Comparison of ENCODE assay signal across 1 cellular context in the genomic region with DNA sequence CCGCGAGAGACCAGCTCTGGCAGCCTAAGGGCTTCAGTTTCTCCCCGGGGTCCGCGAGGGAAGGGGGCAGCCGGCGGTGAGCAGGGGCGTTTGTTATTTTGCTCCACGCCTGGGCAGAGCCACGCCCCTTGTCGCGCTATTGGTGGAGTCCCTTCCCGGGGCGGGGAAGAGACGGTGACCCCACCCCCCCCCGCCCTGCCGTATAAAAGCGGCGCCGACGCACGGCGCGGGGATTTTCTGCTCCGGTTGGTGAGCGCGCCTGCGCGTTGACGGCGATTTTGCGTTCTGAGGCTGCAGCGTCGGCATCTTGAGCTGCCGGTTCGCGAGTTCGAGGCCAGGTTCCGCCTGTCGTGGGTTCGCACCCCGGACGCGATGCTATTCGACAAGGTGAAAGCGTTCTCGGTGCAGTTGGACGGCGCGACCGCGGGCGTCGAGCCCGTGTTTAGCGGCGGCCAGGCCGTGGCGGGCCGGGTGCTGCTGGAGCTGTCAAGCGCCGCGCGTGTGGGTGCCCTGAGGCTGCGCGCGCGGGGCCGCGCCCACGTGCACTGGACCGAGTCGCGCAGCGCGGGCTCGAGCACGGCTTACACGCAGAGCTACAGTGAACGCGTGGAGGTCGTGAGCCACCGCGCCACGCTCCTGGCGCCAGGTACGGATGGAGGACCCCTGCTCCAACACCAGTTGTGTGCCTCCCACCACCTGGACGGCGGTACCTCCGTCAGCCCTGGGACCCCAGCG.
TF ChIP-seq lines count a peak whose summit lies in the region.

A gene (plus strand): TSS at position 232 of the 735 bp plus-strand sequence. CDS start 141 bp downstream, at position 373.

TF ChIP-seq in GM12878, 131 proteins besides CTCF, POLR2A, EP300 and RAD21 (continued from another document and continues in another):
- TF ChIP-seq DPF2 (IDR thresholded peaks at IDR 0.05): peak; percentile 54; the same call in 1 of the 2 replicates
- TF ChIP-seq MXI1 (IDR thresholded peaks at IDR 0.05; ENCODE audit: low read depth, low read length): no peak
- TF ChIP-seq, protein P1, sequence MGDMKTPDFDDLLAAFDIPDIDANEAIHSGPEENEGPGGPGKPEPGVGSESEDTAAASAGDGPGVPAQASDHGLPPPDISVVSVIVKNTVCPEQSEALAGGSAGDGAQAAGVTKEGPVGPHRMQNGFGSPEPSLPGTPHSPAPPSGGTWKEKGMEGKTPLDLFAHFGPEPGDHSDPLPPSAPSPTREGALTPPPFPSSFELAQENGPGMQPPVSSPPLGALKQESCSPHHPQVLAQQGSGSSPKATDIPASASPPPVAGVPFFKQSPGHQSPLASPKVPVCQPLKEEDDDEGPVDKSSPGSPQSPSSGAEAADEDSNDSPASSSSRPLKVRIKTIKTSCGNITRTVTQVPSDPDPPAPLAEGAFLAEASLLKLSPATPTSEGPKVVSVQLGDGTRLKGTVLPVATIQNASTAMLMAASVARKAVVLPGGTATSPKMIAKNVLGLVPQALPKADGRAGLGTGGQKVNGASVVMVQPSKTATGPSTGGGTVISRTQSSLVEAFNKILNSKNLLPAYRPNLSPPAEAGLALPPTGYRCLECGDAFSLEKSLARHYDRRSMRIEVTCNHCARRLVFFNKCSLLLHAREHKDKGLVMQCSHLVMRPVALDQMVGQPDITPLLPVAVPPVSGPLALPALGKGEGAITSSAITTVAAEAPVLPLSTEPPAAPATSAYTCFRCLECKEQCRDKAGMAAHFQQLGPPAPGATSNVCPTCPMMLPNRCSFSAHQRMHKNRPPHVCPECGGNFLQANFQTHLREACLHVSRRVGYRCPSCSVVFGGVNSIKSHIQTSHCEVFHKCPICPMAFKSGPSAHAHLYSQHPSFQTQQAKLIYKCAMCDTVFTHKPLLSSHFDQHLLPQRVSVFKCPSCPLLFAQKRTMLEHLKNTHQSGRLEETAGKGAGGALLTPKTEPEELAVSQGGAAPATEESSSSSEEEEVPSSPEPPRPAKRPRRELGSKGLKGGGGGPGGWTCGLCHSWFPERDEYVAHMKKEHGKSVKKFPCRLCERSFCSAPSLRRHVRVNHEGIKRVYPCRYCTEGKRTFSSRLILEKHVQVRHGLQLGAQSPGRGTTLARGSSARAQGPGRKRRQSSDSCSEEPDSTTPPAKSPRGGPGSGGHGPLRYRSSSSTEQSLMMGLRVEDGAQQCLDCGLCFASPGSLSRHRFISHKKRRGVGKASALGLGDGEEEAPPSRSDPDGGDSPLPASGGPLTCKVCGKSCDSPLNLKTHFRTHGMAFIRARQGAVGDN (IDR thresholded peaks at IDR 0.05): peak; percentile 45; the same call in 1 of the 2 replicates
- no peak for TF ChIP-seq IKZF2 (IDR thresholded peaks at IDR 0.05)
- no peak for TF ChIP-seq STAT3 (IDR thresholded peaks at IDR 0.05; ENCODE audit: low read depth, low read length)
- TF ChIP-seq FOS (IDR thresholded peaks at IDR 0.05; ENCODE audit: borderline replicate concordance, extremely low read depth, insufficient read length): no peak
- TF ChIP-seq KAT2A (conservative IDR thresholded peaks at IDR 0.05; ENCODE audit: control insufficient read depth, low read depth, low read length): no peak
- no peak for TF ChIP-seq SRF (IDR thresholded peaks at IDR 0.05; ENCODE audit: low read depth in 2 of 2, low read length in 2 of 2)
- TF ChIP-seq BCL11A (IDR thresholded peaks at IDR 0.05; ENCODE audit: low read depth, low read length): no peak
- TF ChIP-seq CHD1 (IDR thresholded peaks at IDR 0.05; ENCODE audit: low read depth, low read length): no peak
- no peak for TF ChIP-seq SREBF2 (IDR thresholded peaks at IDR 0.05; ENCODE audit: low read length)
- no peak for TF ChIP-seq CBX5 (IDR thresholded peaks at IDR 0.05; ENCODE audit: low read depth)
- TF ChIP-seq, protein P2, sequence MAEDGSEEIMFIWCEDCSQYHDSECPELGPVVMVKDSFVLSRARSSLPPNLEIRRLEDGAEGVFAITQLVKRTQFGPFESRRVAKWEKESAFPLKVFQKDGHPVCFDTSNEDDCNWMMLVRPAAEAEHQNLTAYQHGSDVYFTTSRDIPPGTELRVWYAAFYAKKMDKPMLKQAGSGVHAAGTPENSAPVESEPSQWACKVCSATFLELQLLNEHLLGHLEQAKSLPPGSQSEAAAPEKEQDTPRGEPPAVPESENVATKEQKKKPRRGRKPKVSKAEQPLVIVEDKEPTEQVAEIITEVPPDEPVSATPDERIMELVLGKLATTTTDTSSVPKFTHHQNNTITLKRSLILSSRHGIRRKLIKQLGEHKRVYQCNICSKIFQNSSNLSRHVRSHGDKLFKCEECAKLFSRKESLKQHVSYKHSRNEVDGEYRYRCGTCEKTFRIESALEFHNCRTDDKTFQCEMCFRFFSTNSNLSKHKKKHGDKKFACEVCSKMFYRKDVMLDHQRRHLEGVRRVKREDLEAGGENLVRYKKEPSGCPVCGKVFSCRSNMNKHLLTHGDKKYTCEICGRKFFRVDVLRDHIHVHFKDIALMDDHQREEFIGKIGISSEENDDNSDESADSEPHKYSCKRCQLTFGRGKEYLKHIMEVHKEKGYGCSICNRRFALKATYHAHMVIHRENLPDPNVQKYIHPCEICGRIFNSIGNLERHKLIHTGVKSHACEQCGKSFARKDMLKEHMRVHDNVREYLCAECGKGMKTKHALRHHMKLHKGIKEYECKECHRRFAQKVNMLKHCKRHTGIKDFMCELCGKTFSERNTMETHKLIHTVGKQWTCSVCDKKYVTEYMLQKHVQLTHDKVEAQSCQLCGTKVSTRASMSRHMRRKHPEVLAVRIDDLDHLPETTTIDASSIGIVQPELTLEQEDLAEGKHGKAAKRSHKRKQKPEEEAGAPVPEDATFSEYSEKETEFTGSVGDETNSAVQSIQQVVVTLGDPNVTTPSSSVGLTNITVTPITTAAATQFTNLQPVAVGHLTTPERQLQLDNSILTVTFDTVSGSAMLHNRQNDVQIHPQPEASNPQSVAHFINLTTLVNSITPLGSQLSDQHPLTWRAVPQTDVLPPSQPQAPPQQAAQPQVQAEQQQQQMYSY (CRISPR knock-in tag; IDR thresholded peaks at IDR 0.05): no peak
- TF ChIP-seq, protein P3, sequence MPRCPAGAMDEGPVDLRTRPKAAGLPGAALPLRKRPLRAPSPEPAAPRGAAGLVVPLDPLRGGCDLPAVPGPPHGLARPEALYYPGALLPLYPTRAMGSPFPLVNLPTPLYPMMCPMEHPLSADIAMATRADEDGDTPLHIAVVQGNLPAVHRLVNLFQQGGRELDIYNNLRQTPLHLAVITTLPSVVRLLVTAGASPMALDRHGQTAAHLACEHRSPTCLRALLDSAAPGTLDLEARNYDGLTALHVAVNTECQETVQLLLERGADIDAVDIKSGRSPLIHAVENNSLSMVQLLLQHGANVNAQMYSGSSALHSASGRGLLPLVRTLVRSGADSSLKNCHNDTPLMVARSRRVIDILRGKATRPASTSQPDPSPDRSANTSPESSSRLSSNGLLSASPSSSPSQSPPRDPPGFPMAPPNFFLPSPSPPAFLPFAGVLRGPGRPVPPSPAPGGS (IDR thresholded peaks at IDR 0.05; ENCODE audit: borderline replicate concordance, insufficient read depth, low read depth, low read length, poor library complexity, severe bottlenecking): no peak
- TF ChIP-seq HDGF (IDR thresholded peaks at IDR 0.05): no peak
- TF ChIP-seq ZNF217 (IDR thresholded peaks at IDR 0.05): peak; percentile 92
- TF ChIP-seq, protein P4, sequence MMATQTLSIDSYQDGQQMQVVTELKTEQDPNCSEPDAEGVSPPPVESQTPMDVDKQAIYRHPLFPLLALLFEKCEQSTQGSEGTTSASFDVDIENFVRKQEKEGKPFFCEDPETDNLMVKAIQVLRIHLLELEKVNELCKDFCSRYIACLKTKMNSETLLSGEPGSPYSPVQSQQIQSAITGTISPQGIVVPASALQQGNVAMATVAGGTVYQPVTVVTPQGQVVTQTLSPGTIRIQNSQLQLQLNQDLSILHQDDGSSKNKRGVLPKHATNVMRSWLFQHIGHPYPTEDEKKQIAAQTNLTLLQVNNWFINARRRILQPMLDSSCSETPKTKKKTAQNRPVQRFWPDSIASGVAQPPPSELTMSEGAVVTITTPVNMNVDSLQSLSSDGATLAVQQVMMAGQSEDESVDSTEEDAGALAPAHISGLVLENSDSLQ (IDR thresholded peaks at IDR 0.05): no peak
- TF ChIP-seq, protein P5, sequence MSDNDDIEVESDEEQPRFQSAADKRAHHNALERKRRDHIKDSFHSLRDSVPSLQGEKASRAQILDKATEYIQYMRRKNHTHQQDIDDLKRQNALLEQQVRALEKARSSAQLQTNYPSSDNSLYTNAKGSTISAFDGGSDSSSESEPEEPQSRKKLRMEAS (IDR thresholded peaks at IDR 0.05; ENCODE audit: low read depth, low read length): peak; percentile 54; the same call in 1 of the 2 replicates
- TF ChIP-seq GATAD2B (conservative IDR thresholded peaks at IDR 0.05; ENCODE audit: low read depth): peak; percentile 76
- TF ChIP-seq RELA (IDR thresholded peaks at IDR 0.05; ENCODE audit: borderline replicate concordance, partially characterized antibody): no peak
- TF ChIP-seq, protein P6, sequence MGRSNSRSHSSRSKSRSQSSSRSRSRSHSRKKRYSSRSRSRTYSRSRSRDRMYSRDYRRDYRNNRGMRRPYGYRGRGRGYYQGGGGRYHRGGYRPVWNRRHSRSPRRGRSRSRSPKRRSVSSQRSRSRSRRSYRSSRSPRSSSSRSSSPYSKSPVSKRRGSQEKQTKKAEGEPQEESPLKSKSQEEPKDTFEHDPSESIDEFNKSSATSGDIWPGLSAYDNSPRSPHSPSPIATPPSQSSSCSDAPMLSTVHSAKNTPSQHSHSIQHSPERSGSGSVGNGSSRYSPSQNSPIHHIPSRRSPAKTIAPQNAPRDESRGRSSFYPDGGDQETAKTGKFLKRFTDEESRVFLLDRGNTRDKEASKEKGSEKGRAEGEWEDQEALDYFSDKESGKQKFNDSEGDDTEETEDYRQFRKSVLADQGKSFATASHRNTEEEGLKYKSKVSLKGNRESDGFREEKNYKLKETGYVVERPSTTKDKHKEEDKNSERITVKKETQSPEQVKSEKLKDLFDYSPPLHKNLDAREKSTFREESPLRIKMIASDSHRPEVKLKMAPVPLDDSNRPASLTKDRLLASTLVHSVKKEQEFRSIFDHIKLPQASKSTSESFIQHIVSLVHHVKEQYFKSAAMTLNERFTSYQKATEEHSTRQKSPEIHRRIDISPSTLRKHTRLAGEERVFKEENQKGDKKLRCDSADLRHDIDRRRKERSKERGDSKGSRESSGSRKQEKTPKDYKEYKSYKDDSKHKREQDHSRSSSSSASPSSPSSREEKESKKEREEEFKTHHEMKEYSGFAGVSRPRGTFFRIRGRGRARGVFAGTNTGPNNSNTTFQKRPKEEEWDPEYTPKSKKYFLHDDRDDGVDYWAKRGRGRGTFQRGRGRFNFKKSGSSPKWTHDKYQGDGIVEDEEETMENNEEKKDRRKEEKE (IDR thresholded peaks at IDR 0.05): no peak
- TF ChIP-seq JUNB (IDR thresholded peaks at IDR 0.05): no peak
- peak; percentile 89 for TF ChIP-seq SMARCA5 (IDR thresholded peaks at IDR 0.05)
- no peak for TF ChIP-seq ZNF274 (IDR thresholded peaks at IDR 0.05; ENCODE audit: insufficient read depth, insufficient read length)
- TF ChIP-seq, protein P7, sequence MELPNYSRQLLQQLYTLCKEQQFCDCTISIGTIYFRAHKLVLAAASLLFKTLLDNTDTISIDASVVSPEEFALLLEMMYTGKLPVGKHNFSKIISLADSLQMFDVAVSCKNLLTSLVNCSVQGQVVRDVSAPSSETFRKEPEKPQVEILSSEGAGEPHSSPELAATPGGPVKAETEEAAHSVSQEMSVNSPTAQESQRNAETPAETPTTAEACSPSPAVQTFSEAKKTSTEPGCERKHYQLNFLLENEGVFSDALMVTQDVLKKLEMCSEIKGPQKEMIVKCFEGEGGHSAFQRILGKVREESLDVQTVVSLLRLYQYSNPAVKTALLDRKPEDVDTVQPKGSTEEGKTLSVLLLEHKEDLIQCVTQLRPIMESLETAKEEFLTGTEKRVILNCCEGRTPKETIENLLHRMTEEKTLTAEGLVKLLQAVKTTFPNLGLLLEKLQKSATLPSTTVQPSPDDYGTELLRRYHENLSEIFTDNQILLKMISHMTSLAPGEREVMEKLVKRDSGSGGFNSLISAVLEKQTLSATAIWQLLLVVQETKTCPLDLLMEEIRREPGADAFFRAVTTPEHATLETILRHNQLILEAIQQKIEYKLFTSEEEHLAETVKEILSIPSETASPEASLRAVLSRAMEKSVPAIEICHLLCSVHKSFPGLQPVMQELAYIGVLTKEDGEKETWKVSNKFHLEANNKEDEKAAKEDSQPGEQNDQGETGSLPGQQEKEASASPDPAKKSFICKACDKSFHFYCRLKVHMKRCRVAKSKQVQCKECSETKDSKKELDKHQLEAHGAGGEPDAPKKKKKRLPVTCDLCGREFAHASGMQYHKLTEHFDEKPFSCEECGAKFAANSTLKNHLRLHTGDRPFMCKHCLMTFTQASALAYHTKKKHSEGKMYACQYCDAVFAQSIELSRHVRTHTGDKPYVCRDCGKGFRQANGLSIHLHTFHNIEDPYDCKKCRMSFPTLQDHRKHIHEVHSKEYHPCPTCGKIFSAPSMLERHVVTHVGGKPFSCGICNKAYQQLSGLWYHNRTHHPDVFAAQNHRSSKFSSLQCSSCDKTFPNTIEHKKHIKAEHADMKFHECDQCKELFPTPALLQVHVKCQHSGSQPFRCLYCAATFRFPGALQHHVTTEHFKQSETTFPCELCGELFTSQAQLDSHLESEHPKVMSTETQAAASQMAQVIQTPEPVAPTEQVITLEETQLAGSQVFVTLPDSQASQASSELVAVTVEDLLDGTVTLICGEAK (IDR thresholded peaks at IDR 0.05; ENCODE audit: borderline replicate concordance): no peak
- peak; percentile 61 for TF ChIP-seq ZNF24 (IDR thresholded peaks at IDR 0.05)
- 0 out of 3 replicates have a peak, but pooled peaks of 1 of the 2 experiments have one; percentile 18 for TF ChIP-seq EGR1 (IDR thresholded peaks at IDR 0.05; ENCODE audit: borderline replicate concordance in 1 of 2, low read depth in 2 of 2, low read length in 2 of 2)
- TF ChIP-seq KDM1A (IDR thresholded peaks at IDR 0.05; ENCODE audit: borderline replicate concordance): no peak
- no peak for TF ChIP-seq HDAC2 (IDR thresholded peaks at IDR 0.05)
- no peak for TF ChIP-seq PAX5 (IDR thresholded peaks at IDR 0.05; ENCODE audit: borderline replicate concordance, low read depth, low read length)
- 0 out of 2 replicates have a peak, but pooled peaks have one; percentile 8 for TF ChIP-seq TCF12 (IDR thresholded peaks at IDR 0.05; ENCODE audit: low read depth, low read length)
- TF ChIP-seq NR2F1 (conservative IDR thresholded peaks at IDR 0.05): no peak
- TF ChIP-seq MTA3 (IDR thresholded peaks at IDR 0.05; ENCODE audit: borderline replicate concordance, low read length): no peak
- no peak for TF ChIP-seq WRNIP1 (IDR thresholded peaks at IDR 0.05; ENCODE audit: borderline replicate concordance, low read depth, low read length)
- TF ChIP-seq, protein P8, sequence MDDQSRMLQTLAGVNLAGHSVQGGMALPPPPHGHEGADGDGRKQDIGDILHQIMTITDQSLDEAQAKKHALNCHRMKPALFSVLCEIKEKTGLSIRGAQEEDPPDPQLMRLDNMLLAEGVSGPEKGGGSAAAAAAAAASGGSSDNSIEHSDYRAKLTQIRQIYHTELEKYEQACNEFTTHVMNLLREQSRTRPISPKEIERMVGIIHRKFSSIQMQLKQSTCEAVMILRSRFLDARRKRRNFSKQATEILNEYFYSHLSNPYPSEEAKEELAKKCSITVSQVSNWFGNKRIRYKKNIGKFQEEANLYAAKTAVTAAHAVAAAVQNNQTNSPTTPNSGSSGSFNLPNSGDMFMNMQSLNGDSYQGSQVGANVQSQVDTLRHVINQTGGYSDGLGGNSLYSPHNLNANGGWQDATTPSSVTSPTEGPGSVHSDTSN (IDR thresholded peaks at IDR 0.05; ENCODE audit: insufficient replicate concordance, low read depth, low read length): no peak
